In genomic region chr17:9726291-9726690, GRCh38 we compare ENCODE assay signal across 19 cellular contexts.
DNase-seq lines count a peak whose midpoint lies in the region; ATAC-seq and TF ChIP-seq lines count a peak whose summit lies in the region.
"Had no signal": no experiment of that assay in that cellular context is flagged by ENCODE, and none has a peak within 500 bp of the region (broad histone marks: within the 10 kb centered on the region; RNA-seq: fewer than 3 reads in every experiment).

No MANE protein-coding gene starts in this region.

- WGBS in trophoblast cell (ENCODE audit: extremely low coverage, insufficient coverage, insufficient read length): no CpG with 5 or more reads among the region's 6 CpGs

- no peak overlapping the region for H2BK5ac ChIP-seq in trophoblast cell (ENCODE audit: low read depth, low read length, poor library complexity)

- in situ Hi-C loops in G401 (cut with HindIII; ENCODE audit: low sequenced_read_pairs): no loop called here

- H3K79me2 ChIP-seq in trophoblast cell (ENCODE audit: control insufficient read depth, insufficient read depth, low read length, poor library complexity): no peaks in the 10 kb centered on the region

- H3K18ac ChIP-seq in trophoblast cell (ENCODE audit: low read length): no peak overlapping the region

- H3K36me3 Mint-ChIP-seq in nephron progenitor cell (ENCODE audit: low read depth): no peaks in the 10 kb centered on the region
- H3K36me3 Mint-ChIP-seq: CD4-positive, CD25-positive, alpha-beta regulatory T cell; CD8-positive, alpha-beta memory T cell had no signal

- ATAC-seq in GM21447 (IDR thresholded peaks at IDR 0.05; ENCODE audit: unreplicated experiment): no peak
- ATAC-seq: HCT116 had no signal

- no peak overlapping the region for H4K12ac ChIP-seq in trophoblast cell (ENCODE audit: low read depth, low read length)

- H3K9me3 ChIP-seq in trophoblast cell (ENCODE audit: insufficient read depth, low read depth, low read length): peaks cover under 1% of the 10 kb centered on the region

- no peak overlapping the region for H2AFZ ChIP-seq in trophoblast cell (ENCODE audit: insufficient read depth, low read length, poor library complexity)

- no peak overlapping the region for H3K4me2 ChIP-seq in trophoblast cell (ENCODE audit: low read length)

- no peaks in the 10 kb centered on the region for H3K27me3 ChIP-seq in trophoblast cell (ENCODE audit: insufficient read depth, low read length)

- TF ChIP-seq CTCF in nephron progenitor cell (IDR thresholded peaks at IDR 0.05): no peak

- H3K14ac ChIP-seq in trophoblast cell (ENCODE audit: low read length): no peak overlapping the region

- peaks cover 30% of the 10 kb centered on the region for H3K4me1 Mint-ChIP-seq in nephron progenitor cell
- H3K4me1 Mint-ChIP-seq: B cell; CD4-positive, CD25-positive, alpha-beta regulatory T cell; CD8-positive, alpha-beta memory T cell had no signal

- H3K4me3 ChIP-seq in trophoblast cell (ENCODE audit: low read depth, low read length): no peak overlapping the region

- no peak overlapping the region for H3K23ac ChIP-seq in trophoblast cell (ENCODE audit: low read length)

- H3K36me3 ChIP-seq in trophoblast cell (ENCODE audit: control insufficient read depth in 1 of 2, insufficient read depth in 2 of 2, low read length in 2 of 2): peaks cover 12 to 13% of the 10 kb centered on the region in 2 experiments

- H4K8ac ChIP-seq in trophoblast cell (ENCODE audit: low read depth, low read length): no peak overlapping the region

- H3K9me3 Mint-ChIP-seq in nephron progenitor cell: peaks cover 7% of the 10 kb centered on the region
- H3K9me3 Mint-ChIP-seq: CD8-positive, alpha-beta memory T cell; HFFc6 had no signal

- peaks cover 8% of the 10 kb centered on the region for H3K27me3 Mint-ChIP-seq in nephron progenitor cell (ENCODE audit: low read depth, poor library complexity)

- H3K79me1 ChIP-seq in trophoblast cell (ENCODE audit: low read length): no peaks in the 10 kb centered on the region

- peak overlapping the region; percentile 19 for H3K4me3 Mint-ChIP-seq in nephron progenitor cell
- H3K4me3 Mint-ChIP-seq: B cell; CD4-positive, CD25-positive, alpha-beta regulatory T cell; CD8-positive, alpha-beta memory T cell; HFFc6 had no signal

- H4K91ac ChIP-seq in trophoblast cell (ENCODE audit: low read depth, low read length): no peak overlapping the region

- no peak overlapping the region for H3K4ac ChIP-seq in trophoblast cell (ENCODE audit: low read depth, low read length)

- H2AK5ac ChIP-seq in trophoblast cell (ENCODE audit: low read length): no peak overlapping the region

- H3K27ac Mint-ChIP-seq in nephron progenitor cell: no peak overlapping the region
- H3K27ac Mint-ChIP-seq: B cell; CD4-positive, CD25-positive, alpha-beta regulatory T cell; HFFc6 had no signal

- no peak overlapping the region for H2BK120ac ChIP-seq in trophoblast cell (ENCODE audit: insufficient read depth, low read length, poor library complexity)

- peaks cover 0 to 5% of the 10 kb centered on the region in 2 experiments for H3K4me1 ChIP-seq in trophoblast cell (ENCODE audit: control insufficient read depth in 1 of 2, insufficient read depth in 2 of 2, low read length in 2 of 2)

- DNase-seq in G401 (ENCODE audit: low spot score) (peak; percentile 20), cerebellar cortex (ENCODE audit: low spot score) (peak; percentile 17), nephron progenitor cell (no peak), trophoblast cell (peak; percentile 73 to 75), 8988T (no peak)
- DNase-seq in activated CD4-positive, alpha-beta T cell treated with anti-CD3 and anti-CD28 coated beads, Interleukin-2, amount 50 U/mL, for 48 hours: no peak
- DNase-seq: CD4-positive, CD25-positive, alpha-beta regulatory T cell; CD8-positive, alpha-beta memory T cell; COR-L47; DMS53; DND-41; EL; GOT3; HFFc6; IMR-90 had no signal

- H2BK12ac ChIP-seq in trophoblast cell (ENCODE audit: low read length): no peak overlapping the region

- H3K9ac ChIP-seq in trophoblast cell (ENCODE audit: low read length): no peak overlapping the region

- no peak overlapping the region for H3K27ac ChIP-seq in trophoblast cell (ENCODE audit: low read depth, low read length)
- H3K27ac ChIP-seq: HL-60 had no signal

Comparison
In these comparisons a context has a peak if more than half of its experiments do, and no peak if none do; other contexts are left out.
1. DNase-seq: peak in G401 (single experiment), cerebellar cortex (single experiment) and trophoblast cell (2 of 2); none in nephron progenitor cell (single experiment), 8988T (single experiment) and activated CD4-positive, alpha-beta T cell treated with anti-CD3 and anti-CD28 coated beads, Interleukin-2, amount 50 U/mL, for 48 hours (0 of 2).